ENCODE assay signal across 29 cellular contexts in the genomic region with DNA sequence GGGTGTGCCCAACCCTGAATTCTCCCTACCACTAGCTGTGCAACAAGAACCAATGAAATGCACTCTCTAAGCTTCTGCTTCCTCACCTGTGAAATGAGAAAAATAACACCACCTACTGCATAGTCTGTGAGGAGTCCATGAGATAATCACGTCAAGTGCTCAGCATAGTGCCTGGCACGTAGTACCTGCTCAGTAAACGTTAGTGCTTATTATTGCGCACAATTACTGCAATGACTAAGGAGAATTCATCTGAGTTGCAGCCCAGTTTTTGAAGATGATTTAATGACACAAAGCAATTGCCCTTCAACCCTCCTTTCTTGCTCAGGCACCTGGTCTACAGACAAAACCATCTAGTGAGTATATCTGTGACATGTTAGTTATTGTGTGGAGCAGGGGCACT. TPM values are rescaled to one million over a fixed set of nuclear protein-coding genes. Genes with fewer than 3 reads are reported as not detected.
DNase-seq lines count a peak whose midpoint lies in the region; ATAC-seq, FAIRE-seq and TF ChIP-seq lines count a peak whose summit lies in the region.
"Had no signal": no experiment of that assay in that cellular context is flagged by ENCODE, and none has a peak within 500 bp of the region (broad histone marks: within the 10 kb centered on the region; RNA-seq: fewer than 3 reads in every experiment).

No MANE protein-coding gene starts in this region.

- no peak overlapping the region for H2AFZ ChIP-seq in keratinocyte (ENCODE audit: control insufficient read depth, low read length)

- peak overlapping the region; percentile 0 for H3K27ac Mint-ChIP-seq in activated naive CD4-positive, alpha-beta T cell treated with anti-CD3 and anti-CD28 coated beads for 36 hours
- no peak overlapping the region for H3K27ac Mint-ChIP-seq in WTC11
- H3K27ac Mint-ChIP-seq: brain had no signal

- no peak for DNase-seq in activated naive CD4-positive, alpha-beta T cell treated with anti-CD3 and anti-CD28 coated beads for 36 hours
- no peak for DNase-seq in activated naive CD4-positive, alpha-beta T cell treated with anti-CD3 and anti-CD28 coated beads, Interleukin-2, amount 50 U/mL, for 16 hours
- DNase-seq in WTC11 (ENCODE audit: low spot score) = no peak
- DNase-seq in keratinocyte (ENCODE audit: low read depth, low spot score) = no peak
- DNase-seq in transverse colon = no peak
- no peak for DNase-seq in COLO668 (lab: John Stamatoyannopoulos, UW; ENCODE audit: unreplicated experiment)
- DNase-seq in stimulated activated CD4-positive, alpha-beta T cell treated with anti-CD3 and anti-CD28 coated beads, Interleukin-4, amount 100 ng/mL, for 24 hours = no peak
- no peak for DNase-seq in iPS-NIHi7 (ENCODE audit: extremely low spot score)
- DNase-seq: activated CD4-positive, alpha-beta T cell treated with anti-CD3 and anti-CD28 coated beads, Interleukin-2, amount 10 ng/mL, durations not matched to agents 7 days and 5 days; activated effector memory CD4-positive, alpha-beta T cell treated with Interleukin-2 at 50 U/mL for 16 hours; effector memory CD4-positive, alpha-beta T cell; EL; foreskin fibroblast; KG1; left ventricle myocardium inferior; midbrain; NCI-H1436 treated with DMSO at 0.1 percent for 48 hours; NCI-H524; stimulated activated CD4-positive, alpha-beta T cell treated with anti-CD3 and anti-CD28 coated beads, Interleukin-4, amount 100 ng/mL, for 4 hours; stimulated activated naive CD4-positive, alpha-beta T cell treated with Interleukin-2 at 50 U/mL for 16 hours; T-helper 2 cell had no signal

- peak; percentile 5 for FAIRE-seq in keratinocyte (lab: Jason Lieb, UNC)
- FAIRE-seq: D721Med, pancreas had no signal

- H3K9me3 ChIP-seq in keratinocyte (ENCODE audit: control insufficient read depth, low read depth, low read length) = no peaks in the 10 kb centered on the region
- H3K9me3 ChIP-seq in transverse colon = no peaks in the 10 kb centered on the region
- H3K9me3 ChIP-seq: left ventricle myocardium inferior, pancreas, right atrium auricular region, thoracic aorta, vagina had no signal

- POLR2A ChIA-PET in WTC11 (lab: Charles Lee) = no interaction called here

- CTCF ChIA-PET in activated naive CD4-positive, alpha-beta T cell treated with anti-CD3 and anti-CD28 coated beads for 36 hours (lab: Charles Lee) = interaction anchor here (0.9 to 3.2 kb wide), 3 partner anchors 10 to 53 kb away, joined by 3 to 17 read pairs (median 5); no protein-coding TSS in a partner anchor
- CTCF ChIA-PET in WTC11 (lab: Charles Lee) = interaction anchor here (0.8 to 4.0 kb wide), 7 partner anchors 9 to 261 kb away, joined by 3 to 26 read pairs (median 6); a partner anchor contains a TSS

- H3K27ac ChIP-seq in keratinocyte (ENCODE audit: control insufficient read depth, insufficient read depth, low read length) (peak overlapping the region; percentile 38), transverse colon (peak overlapping the region; percentile 64 to 70 (median 67))
- H3K27ac ChIP-seq: left ventricle myocardium inferior, pancreas, right atrium auricular region, thoracic aorta, vagina had no signal

- in situ Hi-C loops in transverse colon (cut with MboI; ENCODE audit: low pct_ligation_motif_present in 1 of 4, low pct_unique_long_range_greater_than_20kb in 1 of 4, low sequenced_read_pairs in 3 of 4) = no loop called here

- no peak overlapping the region for H3K4me3 Mint-ChIP-seq in activated naive CD4-positive, alpha-beta T cell treated with anti-CD3 and anti-CD28 coated beads for 36 hours
- H3K4me3 Mint-ChIP-seq in WTC11 = no peak overlapping the region
- H3K4me3 Mint-ChIP-seq: activated CD4-positive, alpha-beta T cell treated with anti-CD3 and anti-CD28 coated beads, Interleukin-2, amount 10 ng/mL, durations not matched to agents 7 days and 5 days; brain; CD14-positive monocyte; nephron had no signal

- no peaks in the 10 kb centered on the region for H3K27me3 Mint-ChIP-seq in activated naive CD4-positive, alpha-beta T cell treated with anti-CD3 and anti-CD28 coated beads for 36 hours (ENCODE audit: low read depth)
- peaks cover 61% of the 10 kb centered on the region for H3K27me3 Mint-ChIP-seq in WTC11 (ENCODE audit: low read depth)
- H3K27me3 Mint-ChIP-seq: activated CD4-positive, alpha-beta T cell treated with anti-CD3 and anti-CD28 coated beads, Interleukin-2, amount 10 ng/mL, durations not matched to agents 7 days and 5 days had no signal

- peaks cover 8% of the 10 kb centered on the region for H3K9me1 ChIP-seq in keratinocyte (ENCODE audit: control insufficient read depth, extremely low read depth, insufficient read depth, low read length)

- peaks cover 59% of the 10 kb centered on the region for H3K4me1 Mint-ChIP-seq in activated naive CD4-positive, alpha-beta T cell treated with anti-CD3 and anti-CD28 coated beads for 36 hours (ENCODE audit: low read depth)
- H3K4me1 Mint-ChIP-seq in WTC11 = peaks cover 14% of the 10 kb centered on the region

- WGBS in transverse colon (ENCODE audit: low coverage in 1 of 2), 2 donors = 67% methylated on average over 4 of the region's 4 CpGs; no CpG with 5 or more reads in 1 of the 2 donors

- dilution Hi-C loops in keratinocyte (cut with MboI; ENCODE audit: extremely low pct_ligation_motif_present, low sequenced_read_pairs) = no loop called here

- H3K4me2 ChIP-seq in keratinocyte (ENCODE audit: control insufficient read depth, extremely low read depth, insufficient read depth, low read depth, low read length) = peak overlapping the region; percentile 51

- H3K4me3 ChIP-seq in keratinocyte (ENCODE audit: control insufficient read depth in 2 of 3, extremely low read depth in 1 of 3, insufficient read depth in 2 of 3, low read depth in 1 of 3, low read length in 3 of 3) (no peak overlapping the region), transverse colon (no peak overlapping the region)
- H3K4me3 ChIP-seq: left ventricle myocardium inferior, pancreas, right atrium auricular region, thoracic aorta, vagina had no signal

- H3K36me3 ChIP-seq in keratinocyte (ENCODE audit: control insufficient read depth in 2 of 2, extremely low read depth in 1 of 2, insufficient read depth in 2 of 2, low read length in 2 of 2) = peaks cover 23 to 49% of the 10 kb centered on the region in 2 experiments
- no peaks in the 10 kb centered on the region for H3K36me3 ChIP-seq in transverse colon
- H3K36me3 ChIP-seq: left ventricle myocardium inferior, pancreas, right atrium auricular region, thoracic aorta, vagina had no signal

- peaks cover 15% of the 10 kb centered on the region for H4K20me1 ChIP-seq in keratinocyte (ENCODE audit: control insufficient read depth, extremely low read depth, insufficient read depth, low read length)

- no peak for TF ChIP-seq POLR2A in transverse colon (IDR thresholded peaks at IDR 0.05)

- peaks cover 51% of the 10 kb centered on the region for H3K36me3 Mint-ChIP-seq in activated naive CD4-positive, alpha-beta T cell treated with anti-CD3 and anti-CD28 coated beads for 36 hours (ENCODE audit: low read depth)
- H3K36me3 Mint-ChIP-seq in WTC11 = no peaks in the 10 kb centered on the region
- H3K36me3 Mint-ChIP-seq: brain had no signal

- ATAC-seq in WTC11 = peak; percentile 25; the same call in 1 of the 2 replicates

- H3K79me2 ChIP-seq in keratinocyte (ENCODE audit: control insufficient read depth, insufficient read depth, low read length) = peaks cover 96% of the 10 kb centered on the region

- H3K27me3 ChIP-seq in keratinocyte (ENCODE audit: control insufficient read depth, extremely low read depth, insufficient read depth, low read length) = no peaks in the 10 kb centered on the region
- H3K27me3 ChIP-seq in transverse colon = no peaks in the 10 kb centered on the region
- H3K27me3 ChIP-seq: pancreas, right atrium auricular region, vagina had no signal

- no peaks in the 10 kb centered on the region for H3K9me3 Mint-ChIP-seq in activated naive CD4-positive, alpha-beta T cell treated with anti-CD3 and anti-CD28 coated beads for 36 hours
- no peaks in the 10 kb centered on the region for H3K9me3 Mint-ChIP-seq in WTC11
- H3K9me3 Mint-ChIP-seq: activated CD4-positive, alpha-beta T cell treated with anti-CD3 and anti-CD28 coated beads, Interleukin-2, amount 10 ng/mL, durations not matched to agents 7 days and 5 days; CD14-positive monocyte; nephron had no signal

- intact Hi-C loops in activated naive CD4-positive, alpha-beta T cell treated with anti-CD3 and anti-CD28 coated beads for 36 hours (cut with micrococcal nuclease) = no loop called here
- intact Hi-C loops in transverse colon (cut with DNase I; ENCODE audit: low total_unique reads) = no loop called here

- peaks cover 52% of the 10 kb centered on the region for H3K4me1 ChIP-seq in keratinocyte (ENCODE audit: control insufficient read depth, extremely low read depth, insufficient read depth, low read length)
- peaks cover 6 to 69% (median 48%) of the 10 kb centered on the region in 4 donors for H3K4me1 ChIP-seq in transverse colon
- H3K4me1 ChIP-seq: right atrium auricular region had no signal

- no peak overlapping the region for H3K9ac ChIP-seq in keratinocyte (ENCODE audit: control insufficient read depth, extremely low read depth, insufficient read depth, low read length)

- no peak for TF ChIP-seq EP300 in transverse colon (IDR thresholded peaks at IDR 0.05; ENCODE audit: low read depth)

- no peak for TF ChIP-seq CTCF in WTC11 (IDR thresholded peaks at IDR 0.05)
- TF ChIP-seq CTCF in keratinocyte (optimal IDR thresholded peaks at IDR 0.05 in 1 of 3, IDR thresholded peaks at IDR 0.05 in 1 of 3, conservative IDR thresholded peaks at IDR 0.05 in 1 of 3; ENCODE audit: extremely low read depth in 1 of 3, insufficient read depth in 2 of 3, low read length in 3 of 3) = no peak
- TF ChIP-seq CTCF in transverse colon (IDR thresholded peaks at IDR 0.05) = no peak

TF ChIP-seq in WTC11, 78 proteins besides CTCF, POLR2A, EP300 and RAD21 (continues in another document):
- no peak for TF ChIP-seq ZBTB21 (CRISPR knock-in tag; IDR thresholded peaks at IDR 0.05; ENCODE audit: borderline replicate concordance)
- no peak for TF ChIP-seq TEAD4 (CRISPR knock-in tag; IDR thresholded peaks at IDR 0.05)
- no peak for TF ChIP-seq RELA (CRISPR knock-in tag; IDR thresholded peaks at IDR 0.05; ENCODE audit: borderline replicate concordance)
- no peak for TF ChIP-seq NFYB (CRISPR knock-in tag; conservative IDR thresholded peaks at IDR 0.05; ENCODE audit: low read depth)
- no peak for TF ChIP-seq MXD4 (CRISPR knock-in tag; IDR thresholded peaks at IDR 0.05; ENCODE audit: borderline replicate concordance)

RNA-seq across cellular contexts. Expression of a gene that starts 8.8 kb away (rescaled TPM):
- total RNA-seq in activated naive CD4-positive, alpha-beta T cell treated with anti-CD3 and anti-CD28 coated beads for 36 hours = 10 to 100 TPM; 56.4 to 57.7 TPM
- total RNA-seq in WTC11 (2021) = 0.76 to 1.3 TPM (median 0.76 TPM) in 3 replicates
- polyA plus RNA-seq in keratinocyte = 29.0 to 94.7 TPM (median 43.3 TPM) in 3 replicates
- polyA plus RNA-seq in keratinocyte (2011; ENCODE audit: low read depth) = 10.2 TPM
- 46.2 and 48.7 TPM in 2 replicates for polyA plus RNA-seq in keratinocyte (2011; cell fraction: cytosol; rRNA removed)
- 69.6 and 86.5 TPM in 2 replicates for polyA plus RNA-seq in keratinocyte (2011; cell fraction: nucleus; rRNA removed)
- polyA plus RNA-seq in keratinocyte (2012; ENCODE audit: low replicate concordance) = 19.7 and 55.7 TPM in 2 replicates
- 39.0 to 158 TPM (median 72.7 TPM) in 3 replicates for polyA minus RNA-seq in keratinocyte
- 38.6 TPM for polyA minus RNA-seq in keratinocyte (2011; cell fraction: cytosol; rRNA and poly(A)+ RNA removed)
- polyA minus RNA-seq in keratinocyte (2011; cell fraction: nucleus; rRNA and poly(A)+ RNA removed) = 39.1 and 52.8 TPM in 2 replicates
- total RNA-seq in transverse colon = 100 to 1,000 TPM in 2 of 4 donors, 10 to 100 TPM in 2; 62.3 to 191 (median 117) TPM

Comparison
In these comparisons a context has a peak if more than half of its experiments do, and no peak if none do; other contexts are left out.
1. RNA of a gene that starts 8.8 kb away (total RNA-seq): 62.3 to 191 TPM in transverse colon and 56.4 to 57.7 TPM in activated naive CD4-positive, alpha-beta T cell treated with anti-CD3 and anti-CD28 coated beads for 36 hours; 0.76 to 1.3 TPM in WTC11; every median in the first group is over 10 times any median in the second.